Comparison of ENCODE assay signal across 8 cellular contexts in the genomic region with DNA sequence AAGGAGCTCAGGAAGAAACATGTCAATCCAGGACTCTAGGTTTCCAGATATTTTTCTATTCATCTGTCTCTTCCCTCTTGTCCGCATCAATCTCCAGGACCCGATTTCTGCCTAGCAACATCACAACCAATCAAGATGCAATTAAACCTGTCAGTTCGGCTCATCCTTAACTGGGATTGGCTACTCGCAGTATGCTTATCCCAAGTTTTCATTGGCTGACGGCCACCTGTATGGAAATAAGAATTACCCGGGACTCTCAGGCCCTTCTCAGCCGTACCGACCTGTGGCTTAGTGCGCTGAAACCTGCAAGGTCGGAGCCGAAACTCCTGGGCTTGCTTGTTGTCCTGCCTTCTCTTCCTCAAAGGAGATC. TPM values are rescaled to one million over a fixed set of nuclear protein-coding genes. Genes with fewer than 3 reads are reported as not detected.
DNase-seq lines count a peak whose midpoint lies in the region; ATAC-seq and TF ChIP-seq lines count a peak whose summit lies in the region.

No MANE protein-coding gene starts in this region.

- H3K27me3 ChIP-seq in aorta (ENCODE audit: control insufficient read depth in 1 of 2, insufficient read depth in 2 of 2, low read length in 1 of 2) = no peaks in the 10 kb centered on the region

- H3K4me3 ChIP-seq in aorta (ENCODE audit: low read length in 2 of 2) = no peak overlapping the region

- ATAC-seq in SK-N-SH treated with all-trans-retinoic acid at 6 μM for 48 hours = peak; percentile 93
- ATAC-seq in aorta (ENCODE audit: low FRiP score) = peak; percentile 68
- no peak for ATAC-seq in HG03520 (IDR thresholded peaks at IDR 0.05; ENCODE audit: unreplicated experiment)

- intact Hi-C loops in aorta (cut with DNase I) = no loop called here

- no peaks in the 10 kb centered on the region for H3K9me3 ChIP-seq in aorta (ENCODE audit: control insufficient read depth, low read length)

- H3K27ac ChIP-seq in aorta (ENCODE audit: low read depth in 1 of 2, low read length in 2 of 2) = no peak overlapping the region

- H3K36me3 ChIP-seq in aorta (ENCODE audit: control insufficient read depth in 1 of 2, insufficient read depth in 2 of 2, low read length in 1 of 2) = no peaks in the 10 kb centered on the region

- DNase-seq in GM04504 (ENCODE audit: low read depth) = peak; percentile 51
- DNase-seq in NCI-H1048 (lab: John Stamatoyannopoulos, UW) = peak; percentile 83
- peak; percentile 73 for DNase-seq in fibroblast of gingiva (ENCODE audit: low read depth)
- peak; percentile 83 for DNase-seq in mucosa of gallbladder (ENCODE audit: low spot score)
- DNase-seq in aorta = no peak
- DNase-seq in NK-92 (lab: John Stamatoyannopoulos, UW; ENCODE audit: unreplicated experiment) = no peak

- 28 to 39% methylated on average over 11 of the region's 11 CpGs for WGBS in aorta, 2 donors

- no peaks in the 10 kb centered on the region for H3K4me1 ChIP-seq in aorta (ENCODE audit: control insufficient read depth in 1 of 2, insufficient read depth in 2 of 2, low read length in 2 of 2)

TF ChIP-seq in SK-N-SH treated with all-trans-retinoic acid at 6 μM for 48 hours, 23 proteins besides CTCF, POLR2A, EP300 and RAD21:
- no peak for TF ChIP-seq ZC3H10 (CRISPR knock-in tag; IDR thresholded peaks at IDR 0.05)
- TF ChIP-seq, protein P1, sequence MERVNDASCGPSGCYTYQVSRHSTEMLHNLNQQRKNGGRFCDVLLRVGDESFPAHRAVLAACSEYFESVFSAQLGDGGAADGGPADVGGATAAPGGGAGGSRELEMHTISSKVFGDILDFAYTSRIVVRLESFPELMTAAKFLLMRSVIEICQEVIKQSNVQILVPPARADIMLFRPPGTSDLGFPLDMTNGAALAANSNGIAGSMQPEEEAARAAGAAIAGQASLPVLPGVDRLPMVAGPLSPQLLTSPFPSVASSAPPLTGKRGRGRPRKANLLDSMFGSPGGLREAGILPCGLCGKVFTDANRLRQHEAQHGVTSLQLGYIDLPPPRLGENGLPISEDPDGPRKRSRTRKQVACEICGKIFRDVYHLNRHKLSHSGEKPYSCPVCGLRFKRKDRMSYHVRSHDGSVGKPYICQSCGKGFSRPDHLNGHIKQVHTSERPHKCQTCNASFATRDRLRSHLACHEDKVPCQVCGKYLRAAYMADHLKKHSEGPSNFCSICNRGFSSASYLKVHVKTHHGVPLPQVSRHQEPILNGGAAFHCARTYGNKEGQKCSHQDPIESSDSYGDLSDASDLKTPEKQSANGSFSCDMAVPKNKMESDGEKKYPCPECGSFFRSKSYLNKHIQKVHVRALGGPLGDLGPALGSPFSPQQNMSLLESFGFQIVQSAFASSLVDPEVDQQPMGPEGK (CRISPR knock-in tag; IDR thresholded peaks at IDR 0.05; ENCODE audit: borderline replicate concordance) = no peak
- no peak for TF ChIP-seq SNAI2 (CRISPR knock-in tag; IDR thresholded peaks at IDR 0.05)
- no peak for TF ChIP-seq ZFP3 (CRISPR knock-in tag; IDR thresholded peaks at IDR 0.05)
- no peak for TF ChIP-seq TOX (CRISPR knock-in tag; IDR thresholded peaks at IDR 0.05; ENCODE audit: borderline replicate concordance)
- no peak for TF ChIP-seq ISL1 (CRISPR knock-in tag; IDR thresholded peaks at IDR 0.05)
- TF ChIP-seq, protein P2, sequence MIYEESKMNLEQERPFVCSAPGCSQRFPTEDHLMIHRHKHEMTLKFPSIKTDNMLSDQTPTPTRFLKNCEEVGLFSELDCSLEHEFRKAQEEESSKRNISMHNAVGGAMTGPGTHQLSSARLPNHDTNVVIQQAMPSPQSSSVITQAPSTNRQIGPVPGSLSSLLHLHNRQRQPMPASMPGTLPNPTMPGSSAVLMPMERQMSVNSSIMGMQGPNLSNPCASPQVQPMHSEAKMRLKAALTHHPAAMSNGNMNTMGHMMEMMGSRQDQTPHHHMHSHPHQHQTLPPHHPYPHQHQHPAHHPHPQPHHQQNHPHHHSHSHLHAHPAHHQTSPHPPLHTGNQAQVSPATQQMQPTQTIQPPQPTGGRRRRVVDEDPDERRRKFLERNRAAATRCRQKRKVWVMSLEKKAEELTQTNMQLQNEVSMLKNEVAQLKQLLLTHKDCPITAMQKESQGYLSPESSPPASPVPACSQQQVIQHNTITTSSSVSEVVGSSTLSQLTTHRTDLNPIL (CRISPR knock-in tag; IDR thresholded peaks at IDR 0.05; ENCODE audit: low read depth) = no peak
- no peak for TF ChIP-seq GLIS3 (CRISPR knock-in tag; IDR thresholded peaks at IDR 0.05)
- no peak for TF ChIP-seq ZFP30 (CRISPR knock-in tag; IDR thresholded peaks at IDR 0.05)
- no peak for TF ChIP-seq ZNF565 (CRISPR knock-in tag; conservative IDR thresholded peaks at IDR 0.05; ENCODE audit: low read depth)
- no peak for TF ChIP-seq TCF4 (CRISPR knock-in tag; IDR thresholded peaks at IDR 0.05; ENCODE audit: borderline replicate concordance)
- no peak for TF ChIP-seq ARNTL (CRISPR knock-in tag; IDR thresholded peaks at IDR 0.05; ENCODE audit: borderline replicate concordance, low read depth)

RNA-seq across cellular contexts. Expression of a gene that starts 20.4 kb away (rescaled TPM):
- 318 TPM for total RNA-seq in mucosa of gallbladder
- total RNA-seq in aorta = 100 to 1,000 TPM; 152 to 183 TPM
- polyA plus RNA-seq in aorta = 100 to 1,000 TPM; 389 to 390 TPM

RNA-seq across cellular contexts. Expression of a gene that starts 31.0 kb away (rescaled TPM):
- 188 TPM for total RNA-seq in mucosa of gallbladder
- 100 to 1,000 TPM; 242 to 259 TPM for total RNA-seq in aorta
- polyA plus RNA-seq in aorta = 100 to 1,000 TPM in 1 of 2 donors, 10 to 100 TPM in 1; 88.5 to 299 TPM

RNA-seq across cellular contexts. Expression of a gene that starts 55.5 kb away (rescaled TPM):
- total RNA-seq in mucosa of gallbladder (not detected), aorta (not detected)
- not detected for polyA plus RNA-seq in aorta

Comparison
In these comparisons a context has a peak if more than half of its experiments do, and no peak if none do; other contexts are left out.
1. DNase-seq: peak in GM04504 (single experiment), NCI-H1048 (single experiment), fibroblast of gingiva (single experiment) and mucosa of gallbladder (single experiment); none in aorta (0 of 2) and NK-92 (single experiment).